Comparison of ENCODE assay signal across 9 cellular contexts in the genomic region with DNA sequence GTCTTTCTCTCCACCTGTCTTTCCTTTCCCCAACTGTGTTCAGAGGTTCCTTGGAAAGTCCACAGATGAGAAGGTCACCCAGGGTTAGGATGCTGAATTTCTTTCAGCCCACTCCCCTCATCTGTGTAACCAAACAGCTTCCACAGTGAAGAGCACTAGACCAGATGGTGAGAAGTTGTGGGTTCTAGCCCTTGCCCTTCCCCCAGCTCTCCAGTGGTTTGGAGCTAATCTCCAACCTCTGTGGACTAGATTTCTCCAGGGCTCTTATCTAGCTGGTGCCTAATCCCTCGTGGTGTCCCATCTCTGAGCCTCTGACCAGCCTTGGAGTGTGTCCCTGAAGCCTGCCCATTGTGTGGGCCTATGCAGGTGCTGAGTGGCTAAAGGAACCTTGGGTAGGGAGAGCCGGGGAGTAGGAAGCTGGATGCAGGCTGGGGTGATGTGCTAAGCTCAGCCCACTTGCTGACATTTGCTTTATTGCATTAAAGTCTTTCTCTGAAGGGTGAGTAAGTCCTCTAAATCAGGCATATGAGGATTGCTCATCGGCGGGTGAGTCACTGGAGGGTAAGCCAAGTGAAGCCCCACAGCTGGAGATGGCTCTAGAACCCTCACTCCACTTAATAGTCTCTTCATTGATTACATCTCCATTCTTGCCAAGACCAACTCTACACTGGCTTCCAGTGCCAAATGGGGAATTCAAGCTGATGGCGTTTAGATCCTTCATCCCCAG. TPM values are rescaled to one million over a fixed set of nuclear protein-coding genes. Genes with fewer than 3 reads are reported as not detected.
A peak's percentile ranks its signal among the peaks of the same experiment; 100 is the strongest.
DNase-seq lines count a peak whose midpoint lies in the region; ATAC-seq and TF ChIP-seq lines count a peak whose summit lies in the region.
"Had no signal": no experiment of that assay in that cellular context is flagged by ENCODE, and none has a peak within 500 bp of the region (broad histone marks: within the 10 kb centered on the region; RNA-seq: fewer than 3 reads in every experiment).

No MANE protein-coding gene starts in this region.

- TF ChIP-seq POLR2A in tibial nerve (IDR thresholded peaks at IDR 0.05) = no peak
- no peak for TF ChIP-seq POLR2A in esophagus muscularis mucosa (IDR thresholded peaks at IDR 0.05; ENCODE audit: low read depth)

- peak overlapping the region; percentile 86 for H3K27ac Mint-ChIP-seq in activated CD4-positive, alpha-beta T cell treated with anti-CD3 and anti-CD28 coated beads, Interleukin-2, amount 10 ng/mL, durations not matched to agents 24 days and 14 days

- H3K27me3 ChIP-seq in tibial nerve (no peaks in the 10 kb centered on the region), esophagus muscularis mucosa (no peaks in the 10 kb centered on the region)
- H3K27me3 ChIP-seq: BE2C had no signal

- no peaks in the 10 kb centered on the region for H3K27me3 Mint-ChIP-seq in activated CD4-positive, alpha-beta T cell treated with anti-CD3 and anti-CD28 coated beads, Interleukin-2, amount 10 ng/mL, durations not matched to agents 24 days and 14 days

- H3K36me3 ChIP-seq in tibial nerve (peaks cover 0 to 41% (median 0%) of the 10 kb centered on the region in 3 donors), esophagus muscularis mucosa (peaks cover 0 to 29% (median 20%) of the 10 kb centered on the region in 4 donors)
- H3K36me3 ChIP-seq: BE2C had no signal

- no peaks in the 10 kb centered on the region for H3K9me3 Mint-ChIP-seq in activated CD4-positive, alpha-beta T cell treated with anti-CD3 and anti-CD28 coated beads, Interleukin-2, amount 10 ng/mL, durations not matched to agents 24 days and 14 days

- no peak for TF ChIP-seq EP300 in tibial nerve (IDR thresholded peaks at IDR 0.05)
- no peak for TF ChIP-seq EP300 in esophagus muscularis mucosa (IDR thresholded peaks at IDR 0.05)

- H3K4me1 Mint-ChIP-seq in activated CD4-positive, alpha-beta T cell treated with anti-CD3 and anti-CD28 coated beads, Interleukin-2, amount 10 ng/mL, durations not matched to agents 24 days and 14 days = peaks cover 61% of the 10 kb centered on the region

- WGBS in tibial nerve, 2 donors = 74 to 92% methylated on average over 4 to 5 of the region's 5 CpGs
- 54% methylated on average over 5 of the region's 5 CpGs for WGBS in esophagus muscularis mucosa

- intact Hi-C loops in activated CD4-positive, alpha-beta T cell treated with anti-CD3 and anti-CD28 coated beads, Interleukin-2, amount 10 ng/mL, durations not matched to agents 24 days and 14 days (cut with micrococcal nuclease) = loop anchor here (1.0 to 2.0 kb wide), 2 partner anchors 8 to 16 kb away; no protein-coding TSS in a partner anchor
- intact Hi-C loops in esophagus muscularis mucosa (cut with DNase I) = no loop called here

- peak overlapping the region; percentile 55 for H3K4me3 Mint-ChIP-seq in activated CD4-positive, alpha-beta T cell treated with anti-CD3 and anti-CD28 coated beads, Interleukin-2, amount 10 ng/mL, durations not matched to agents 24 days and 14 days

- no peaks in the 10 kb centered on the region for H3K9me3 ChIP-seq in tibial nerve
- no peaks in the 10 kb centered on the region for H3K9me3 ChIP-seq in esophagus muscularis mucosa
- H3K9me3 ChIP-seq: BE2C had no signal

- H3K4me3 ChIP-seq in fibroblast of the aortic adventitia (ENCODE audit: low read depth, low read length) = no peak overlapping the region
- H3K4me3 ChIP-seq in tibial nerve = no peak overlapping the region
- no peak overlapping the region for H3K4me3 ChIP-seq in esophagus muscularis mucosa

- H3K36me3 Mint-ChIP-seq in activated CD4-positive, alpha-beta T cell treated with anti-CD3 and anti-CD28 coated beads, Interleukin-2, amount 10 ng/mL, durations not matched to agents 24 days and 14 days (ENCODE audit: low read depth) = peaks cover 91% of the 10 kb centered on the region

- peak; percentile 98 for ATAC-seq in stimulated activated naive CD8-positive, alpha-beta T cell treated with anti-CD3 and anti-CD28 coated beads, Interleukin-15, Interleukin-2, amounts not matched to agents 100 U/mL and 50 U/mL, for 24 hours
- no peak for ATAC-seq in GM21717 (IDR thresholded peaks at IDR 0.05; ENCODE audit: unreplicated experiment)

- TF ChIP-seq CTCF in fibroblast of the aortic adventitia (IDR thresholded peaks at IDR 0.05; ENCODE audit: insufficient read depth, low read length) = no peak
- no peak for TF ChIP-seq CTCF in tibial nerve (IDR thresholded peaks at IDR 0.05)
- TF ChIP-seq CTCF in esophagus muscularis mucosa (IDR thresholded peaks at IDR 0.05) = no peak

- peak; percentile 67 to 73 for DNase-seq in activated CD4-positive, alpha-beta T cell treated with anti-CD3 and anti-CD28 coated beads for 4 hours
- no peak for DNase-seq in activated CD4-positive, alpha-beta T cell treated with anti-CD3 and anti-CD28 coated beads for 1 hour
- DNase-seq in activated CD4-positive, alpha-beta T cell treated with anti-CD3 and anti-CD28 coated beads, Interleukin-2, amount 10 ng/mL, durations not matched to agents 24 days and 14 days = no peak
- peak; percentile 85 for DNase-seq in fibroblast of the aortic adventitia (ENCODE audit: low read depth)
- peak; percentile 62 for DNase-seq in stimulated activated naive CD8-positive, alpha-beta T cell treated with anti-CD3 and anti-CD28 coated beads, Interleukin-15, Interleukin-2, amounts not matched to agents 100 U/mL and 50 U/mL, for 24 hours
- DNase-seq in tibial nerve (ENCODE audit: low spot score in 2 of 2) = no peak
- no peak for DNase-seq in esophagus muscularis mucosa (ENCODE audit: extremely low spot score)
- DNase-seq: BE2C had no signal

- H3K4me1 ChIP-seq in tibial nerve = peaks cover 0 to 4% (median 0%) of the 10 kb centered on the region in 4 donors
- H3K4me1 ChIP-seq in esophagus muscularis mucosa = peaks cover 5 to 17% (median 9%) of the 10 kb centered on the region in 4 donors
- H3K4me1 ChIP-seq: BE2C had no signal

- H3K27ac ChIP-seq in tibial nerve = no peak overlapping the region
- no peak overlapping the region for H3K27ac ChIP-seq in esophagus muscularis mucosa (replicated peaks in 1 of 4)

RNA-seq across cellular contexts. Expression of a gene that starts 14.9 kb away (rescaled TPM):
- total RNA-seq in activated CD4-positive, alpha-beta T cell treated with anti-CD3 and anti-CD28 coated beads, Interleukin-2, amount 10 ng/mL, durations not matched to agents 24 days and 14 days = 76.0 and 79.9 TPM in 2 replicates
- total RNA-seq in fibroblast of the aortic adventitia (ENCODE audit: low replicate concordance) = 4.1 and 21.6 TPM in 2 replicates
- 10 to 100 TPM; 12.4 to 27.9 (median 23.6) TPM for total RNA-seq in tibial nerve
- 10 to 100 TPM in 1 of 4 donors, 1 to 10 TPM in 3; 3.8 to 25.7 (median 4.6) TPM for total RNA-seq in esophagus muscularis mucosa

RNA-seq across cellular contexts. Expression of a gene that starts 54.9 kb away (rescaled TPM):
- total RNA-seq in activated CD4-positive, alpha-beta T cell treated with anti-CD3 and anti-CD28 coated beads, Interleukin-2, amount 10 ng/mL, durations not matched to agents 24 days and 14 days = 82.2 and 87.3 TPM in 2 replicates
- total RNA-seq in fibroblast of the aortic adventitia (ENCODE audit: low replicate concordance) (49.3 and 58.3 TPM in 2 replicates), tibial nerve (10 to 100 TPM; 31.0 to 41.4 (median 33.4) TPM), esophagus muscularis mucosa (10 to 100 TPM; 27.7 to 50.2 (median 39.5) TPM)

Comparison
In these comparisons a context has a peak if more than half of its experiments do, and no peak if none do; other contexts are left out.
1. DNase-seq: peak in activated CD4-positive, alpha-beta T cell treated with anti-CD3 and anti-CD28 coated beads for 4 hours (2 of 2), fibroblast of the aortic adventitia (single experiment) and stimulated activated naive CD8-positive, alpha-beta T cell treated with anti-CD3 and anti-CD28 coated beads, Interleukin-15, Interleukin-2, amounts not matched to agents 100 U/mL and 50 U/mL, for 24 hours (single experiment); none in activated CD4-positive, alpha-beta T cell treated with anti-CD3 and anti-CD28 coated beads for 1 hour (single experiment), activated CD4-positive, alpha-beta T cell treated with anti-CD3 and anti-CD28 coated beads, Interleukin-2, amount 10 ng/mL, durations not matched to agents 24 days and 14 days (single experiment), tibial nerve (0 of 2) and esophagus muscularis mucosa (single experiment).